ENCODE assay signal across 8 cellular contexts in the genomic region with DNA sequence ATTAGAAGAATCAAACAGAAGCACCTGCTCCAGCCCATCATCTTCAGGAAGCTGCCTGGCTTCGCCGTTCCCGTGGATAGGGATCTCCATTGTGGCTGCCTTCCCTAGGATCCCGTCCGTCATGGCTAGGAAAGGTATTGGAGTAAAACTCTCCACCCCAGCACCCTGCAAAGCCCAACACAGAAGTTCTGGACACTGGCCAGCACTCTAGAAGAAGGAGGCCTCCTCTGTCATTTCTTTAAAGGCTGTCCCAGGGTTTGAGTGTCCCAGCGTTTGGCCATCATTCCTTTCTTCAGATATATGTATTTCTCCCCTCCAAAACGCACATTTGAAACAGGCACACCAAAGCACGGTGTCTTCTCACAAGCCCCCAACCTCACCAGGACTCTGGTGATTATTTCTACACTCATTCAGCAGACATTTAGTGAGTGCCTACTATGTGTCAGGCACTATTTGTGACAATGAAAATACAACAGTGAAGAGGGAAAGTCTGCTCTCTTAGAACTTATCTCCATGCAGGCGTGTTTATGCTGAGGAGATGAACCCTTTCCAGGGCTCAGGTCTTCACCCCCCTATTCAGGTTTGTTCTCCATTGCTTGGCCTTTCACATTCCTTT. TPM values are rescaled to one million over a fixed set of nuclear protein-coding genes. Genes with fewer than 3 reads are reported as not detected.
DNase-seq lines count a peak whose midpoint lies in the region; ATAC-seq and TF ChIP-seq lines count a peak whose summit lies in the region.

No MANE protein-coding gene starts in this region.

- 29 to 43% (median 33%) methylated on average over 9 of the region's 9 CpGs for WGBS in psoas muscle, 3 donors

- no peak overlapping the region for H3K27ac ChIP-seq in SK-N-MC
- H3K27ac ChIP-seq in psoas muscle, result peak overlapping the region; percentile 95

- DNase-seq in ELR (ENCODE audit: low read depth) (peak; percentile 3), SK-N-MC (ENCODE audit: low read depth, low spot score) (no peak), fibroblast of peridontal ligament (ENCODE audit: extremely low read depth) (peak; percentile 25), psoas muscle (no peak), NCI-H510A treated with DMSO at 0.1 percent for 48 hours (lab: John Stamatoyannopoulos, UW) (no peak)
- DNase-seq in stimulated activated CD4-positive, alpha-beta T cell treated with anti-CD3 and anti-CD28 coated beads, Interleukin-4, amount 100 ng/mL, for 1 hour, result no peak
- DNase-seq in stimulated activated CD4-positive, alpha-beta T cell treated with anti-CD3 and anti-CD28 coated beads, Interleukin-2, amount 100 ng/mL, for 24 hours, result no peak

- ATAC-seq in psoas muscle (no peak), GM21723 (IDR thresholded peaks at IDR 0.05; ENCODE audit: unreplicated experiment) (no peak)

- peaks cover 21% of the 10 kb centered on the region for H3K4me1 ChIP-seq in psoas muscle

- no peak for TF ChIP-seq CTCF in psoas muscle (IDR thresholded peaks at IDR 0.05)

- H3K4me3 ChIP-seq in SK-N-MC, result peak overlapping the region; percentile 98
- H3K4me3 ChIP-seq in psoas muscle, result peak overlapping the region; percentile 93

- H3K27me3 ChIP-seq in psoas muscle (ENCODE audit: insufficient read depth in 3 of 3, low read length in 2 of 3), result no peaks in the 10 kb centered on the region

- no peaks in the 10 kb centered on the region for H3K9me3 ChIP-seq in SK-N-MC (ENCODE audit: low read depth, low read length)
- H3K9me3 ChIP-seq in psoas muscle, result no peaks in the 10 kb centered on the region

- H3K9ac ChIP-seq in SK-N-MC (ENCODE audit: insufficient read length), result peak overlapping the region; percentile 87

- H3K36me3 ChIP-seq in SK-N-MC (ENCODE audit: insufficient read depth, low read length) (peaks cover 67% of the 10 kb centered on the region), psoas muscle (ENCODE audit: insufficient read depth in 1 of 2, low read depth in 1 of 2) (peaks cover 9 to 71% of the 10 kb centered on the region in 2 donors)

- intact Hi-C loops in psoas muscle (cut with DNase I), result loop anchor here (5.0 kb wide), 2 partner anchors 88 to 132 kb away; partner anchors contain the start of genes SMPD1 (in 1 of the 2) and TAF10 (in 1 of the 2)

RNA-seq across cellular contexts. Expression of gene ARFIP2, which starts 0.7 kb away (rescaled TPM):
- 10 to 100 TPM in 3 of 4 donors, 1 to 10 TPM in 1; 8.4 to 25.5 (median 15.5) TPM for total RNA-seq in psoas muscle
- 10 to 100 TPM; 19.4 to 31.3 (median 21.0) TPM for polyA plus RNA-seq in psoas muscle

RNA-seq across cellular contexts. Expression of gene TIMM10B, which starts 0.9 kb away (rescaled TPM):
- total RNA-seq in psoas muscle, result 10 to 100 TPM; 12.5 to 25.2 (median 16.1) TPM
- polyA plus RNA-seq in psoas muscle, result 10 to 100 TPM; 13.1 to 32.8 (median 24.7) TPM

RNA-seq across cellular contexts. Expression of gene TRIM3, which starts 6.7 kb away (rescaled TPM):
- 10 to 100 TPM in 3 of 4 donors, 1 to 10 TPM in 1; 9.6 to 15.3 (median 12.7) TPM for total RNA-seq in psoas muscle
- polyA plus RNA-seq in psoas muscle, result 10 to 100 TPM; 11.5 to 12.5 (median 12.2) TPM

RNA-seq across cellular contexts. Expression of gene DNHD1, which starts 16.7 kb away (rescaled TPM):
- total RNA-seq in psoas muscle, result 1 to 10 TPM; 3.1 to 7.8 (median 3.5) TPM
- polyA plus RNA-seq in psoas muscle, result 1 to 10 TPM; 2.0 to 9.0 (median 3.4) TPM

RNA-seq across cellular contexts. Expression of gene HPX, which starts 39.6 kb away (rescaled TPM):
- under 1 TPM in 3 of 4 donors, not detected in 1; 0.34 to 0.75 (median 0.36) TPM for total RNA-seq in psoas muscle
- under 1 TPM; 0.04 to 0.38 (median 0.16) TPM for polyA plus RNA-seq in psoas muscle

Comparison
In these comparisons a context has a peak if more than half of its experiments do, and no peak if none do; other contexts are left out.
1. DNase-seq: peak in ELR (single experiment) and fibroblast of peridontal ligament (single experiment); none in SK-N-MC (single experiment), psoas muscle (0 of 2), stimulated activated CD4-positive, alpha-beta T cell treated with anti-CD3 and anti-CD28 coated beads, Interleukin-4, amount 100 ng/mL, for 1 hour (single experiment), stimulated activated CD4-positive, alpha-beta T cell treated with anti-CD3 and anti-CD28 coated beads, Interleukin-2, amount 100 ng/mL, for 24 hours (0 of 2) and NCI-H510A treated with DMSO at 0.1 percent for 48 hours (single experiment).